1 cellular context compared by ENCODE assay signal in genomic region chr9:117153021-117153420, GRCh38.
TF ChIP-seq lines count a peak whose summit lies in the region.

No MANE protein-coding gene starts in this region.

TF ChIP-seq in IMR-90, 13 proteins besides CTCF, POLR2A, EP300 and RAD21 (continued from another document):
- TF ChIP-seq CEBPB (IDR thresholded peaks at IDR 0.05; ENCODE audit: low read depth, low read length): no peak
- no peak for TF ChIP-seq SMC3 (IDR thresholded peaks at IDR 0.05; ENCODE audit: low read depth, low read length)
- no peak for TF ChIP-seq ELK1 (IDR thresholded peaks at IDR 0.05; ENCODE audit: borderline replicate concordance, low read depth, low read length)
- no peak for TF ChIP-seq MAFK (IDR thresholded peaks at IDR 0.05; ENCODE audit: low read depth, low read length)
- TF ChIP-seq NFE2L2 (IDR thresholded peaks at IDR 0.05; ENCODE audit: low read depth, low read length): no peak
- TF ChIP-seq BHLHE40 (IDR thresholded peaks at IDR 0.05; ENCODE audit: low read depth, low read length): no peak
- no peak for TF ChIP-seq CHD1 (IDR thresholded peaks at IDR 0.05; ENCODE audit: low read depth, low read length)
- no peak for TF ChIP-seq RCOR1 (IDR thresholded peaks at IDR 0.05; ENCODE audit: insufficient replicate concordance, low read length)
